26 cellular contexts compared by ENCODE assay signal in genomic region chr3:149964296-149964695, GRCh38. TPM values are rescaled to one million over a fixed set of nuclear protein-coding genes. Genes with fewer than 3 reads are reported as not detected.
DNase-seq lines count a peak whose midpoint lies in the region; ATAC-seq, FAIRE-seq and TF ChIP-seq lines count a peak whose summit lies in the region.
"Had no signal": no experiment of that assay in that cellular context is flagged by ENCODE, and none has a peak within 500 bp of the region (broad histone marks: within the 10 kb centered on the region; RNA-seq: fewer than 3 reads in every experiment).

No MANE protein-coding gene starts in this region.

- H3K27me3 ChIP-seq in adipocyte (replicated peaks; ENCODE audit: control insufficient read depth, insufficient read depth, low read length) (no peaks in the 10 kb centered on the region), osteoblast (ENCODE audit: insufficient read depth, low read length) (no peaks in the 10 kb centered on the region)
- H3K27me3 ChIP-seq: cardiac muscle cell, heart right ventricle, right atrium auricular region, suprapubic skin had no signal

- H4K20me1 ChIP-seq in osteoblast (ENCODE audit: insufficient read depth, low read length), result peaks cover 45% of the 10 kb centered on the region

- H3K4me2 ChIP-seq in osteoblast (ENCODE audit: insufficient read depth, low read length), result no peak overlapping the region
- H3K4me2 ChIP-seq: A549 had no signal

- ATAC-seq in GM21360 (IDR thresholded peaks at IDR 0.05; ENCODE audit: unreplicated experiment), result no peak
- ATAC-seq: A549, heart right ventricle, K562 had no signal

- no peak overlapping the region for H3K4me3 ChIP-seq in adipocyte (ENCODE audit: low read length)
- H3K4me3 ChIP-seq in osteoblast (ENCODE audit: insufficient read depth, low read length), result no peak overlapping the region
- H3K4me3 ChIP-seq: A549, cardiac muscle cell, heart right ventricle, K562, right atrium auricular region, suprapubic skin had no signal

- no peak for TF ChIP-seq CTCF in osteoblast (IDR thresholded peaks at IDR 0.05; ENCODE audit: extremely low read depth, low read depth, low read length)

- no peak overlapping the region for H3K9ac ChIP-seq in adipocyte (ENCODE audit: low read length)

- DNase-seq in AG20443 (ENCODE audit: low spot score) (peak; percentile 14), adipocyte (ENCODE audit: low read depth) (peak; percentile 56), fibroblast of peridontal ligament (ENCODE audit: extremely low read depth) (peak; percentile 62), osteoblast (ENCODE audit: insufficient read length, low spot score, missing footprints) (peak; percentile 43), DMS53 treated with DMSO at 0.1 percent for 48 hours (lab: John Stamatoyannopoulos, UW; ENCODE audit: unreplicated experiment) (no peak), T-helper 9 cell (no peak), HTR-8/SVneo (ENCODE audit: insufficient read length, low spot score) (no peak)
- DNase-seq: activated CD4-positive, alpha-beta T cell treated with anti-CD3 and anti-CD28 coated beads, Interleukin-2, amount 10 ng/mL, durations not matched to agents 24 days and 14 days; activated CD8-positive, alpha-beta memory T cell treated with anti-CD3 and anti-CD28 coated beads, Interleukin-2, amount 50 U/mL, for 4 hours; activated naive CD8-positive, alpha-beta T cell treated with anti-CD3 and anti-CD28 coated beads, Interleukin-2, amount 10 ng/mL, durations not matched to agents 7 days and 5 days; C1 segment of cervical spinal cord; heart right ventricle; MV-4-11; NCI-H187; NCI-H2227 treated with DMSO at 0.1 percent for 48 hours; NCI-H774; OCI-M1; SIG-M5; stimulated activated CD4-positive, alpha-beta T cell treated with anti-CD3 and anti-CD28 coated beads, Interleukin-15, amount 100 ng/mL, for 24 hours had no signal

- H3K27ac ChIP-seq in osteoblast (ENCODE audit: low read depth, low read length), result peak overlapping the region; percentile 35
- H3K27ac ChIP-seq: A549, cardiac muscle cell, heart right ventricle, right atrium auricular region, suprapubic skin had no signal

- H3K79me2 ChIP-seq in osteoblast (ENCODE audit: insufficient read depth, low read length), result peaks cover 82% of the 10 kb centered on the region

- H3K36me3 ChIP-seq in adipocyte (ENCODE audit: control insufficient read depth, insufficient read depth, low read length, severe bottlenecking) (peaks cover 19% of the 10 kb centered on the region), osteoblast (ENCODE audit: insufficient read depth, low read length) (peaks cover 18% of the 10 kb centered on the region)
- H3K36me3 ChIP-seq: right atrium auricular region, suprapubic skin had no signal

- H3K4me1 ChIP-seq in adipocyte (ENCODE audit: control insufficient read depth, insufficient read depth, low read length), result peaks cover 50% of the 10 kb centered on the region
- peaks cover 63% of the 10 kb centered on the region for H3K4me1 ChIP-seq in osteoblast (ENCODE audit: insufficient read depth, low read length)

- H2AFZ ChIP-seq in osteoblast (ENCODE audit: low read length), result no peak overlapping the region

- H3K9me3 ChIP-seq in adipocyte (ENCODE audit: control insufficient read depth, low read length) (no peaks in the 10 kb centered on the region), osteoblast (ENCODE audit: low read depth, low read length) (no peaks in the 10 kb centered on the region)
- H3K9me3 ChIP-seq: A549, heart right ventricle, right atrium auricular region, suprapubic skin had no signal

- no peak for FAIRE-seq in HTR-8/SVneo (lab: Jason Lieb, UNC)
- FAIRE-seq: D721Med, K562 had no signal

RNA-seq across cellular contexts. Expression of gene PFN2, which starts 6.4 kb away (rescaled TPM):
- total RNA-seq in osteoblast, result 183 and 204 TPM in 2 replicates

Comparison
In these comparisons a context has a peak if more than half of its experiments do, and no peak if none do; other contexts are left out.
1. DNase-seq: peak in AG20443 (single experiment), adipocyte (single experiment), fibroblast of peridontal ligament (single experiment) and osteoblast (single experiment); none in DMS53 treated with DMSO at 0.1 percent for 48 hours (single experiment), T-helper 9 cell (single experiment) and HTR-8/SVneo (single experiment).